ENCODE assay signal across 11 cellular contexts in the genomic region with DNA sequence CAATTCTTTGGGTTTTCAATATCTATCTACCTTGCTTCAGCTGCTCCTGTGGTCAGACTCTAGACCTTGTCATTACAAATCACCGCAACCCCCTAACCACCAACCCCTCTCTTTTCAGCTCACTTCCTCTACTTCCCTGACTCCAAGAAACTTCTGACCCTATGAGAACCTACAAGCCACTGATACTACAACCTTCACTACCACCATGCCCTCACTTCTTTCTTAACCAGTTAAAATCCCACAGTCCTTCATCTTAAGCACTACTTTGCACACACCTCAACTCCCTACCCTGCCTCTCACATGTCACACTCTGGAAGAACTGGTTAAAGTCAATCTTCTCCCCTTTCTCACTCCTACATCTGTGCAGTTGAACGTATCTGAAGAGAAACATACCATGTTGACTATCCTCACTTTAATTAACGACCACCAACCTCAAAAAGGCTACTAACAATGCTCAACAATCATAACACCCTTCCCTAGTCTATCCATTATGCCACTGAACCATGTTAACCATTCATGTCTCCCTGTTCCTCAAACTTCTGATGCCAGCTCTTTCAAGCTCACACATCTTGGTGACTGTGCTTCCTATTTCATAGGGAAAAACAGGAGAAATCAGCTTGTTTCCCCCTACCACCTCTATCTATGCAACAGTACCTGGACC. TPM values are rescaled to one million over a fixed set of nuclear protein-coding genes. Genes with fewer than 3 reads are reported as not detected.
DNase-seq lines count a peak whose midpoint lies in the region; ATAC-seq and TF ChIP-seq lines count a peak whose summit lies in the region.
"Had no signal": no experiment of that assay in that cellular context is flagged by ENCODE, and none has a peak within 500 bp of the region (broad histone marks: within the 10 kb centered on the region; RNA-seq: fewer than 3 reads in every experiment).

No MANE protein-coding gene starts in this region.

- H3K9me3 ChIP-seq in breast epithelium (no peaks in the 10 kb centered on the region), mammary epithelial cell (replicated peaks; ENCODE audit: insufficient read depth, low read length) (no peaks in the 10 kb centered on the region)
- H3K9me3 ChIP-seq: vagina had no signal

- no peak overlapping the region for H3K27ac Mint-ChIP-seq in stimulated activated memory B cell treated with anti-CD40 and anti-IgM and Interleukin-4, amounts not matched to agents 10 μg/mL and 1 μg/mL and 100 μg/mL, for 72 hours
- H3K27ac Mint-ChIP-seq in progenitor cell of endocrine pancreas: no peak overlapping the region
- H3K27ac Mint-ChIP-seq: activated naive CD4-positive, alpha-beta T cell treated with anti-CD3 and anti-CD28 coated beads, Interleukin-2, amount 50 U/mL, for 72 hours had no signal

- BruUV-seq in mammary epithelial cell (replicated peaks; lab: Mats Ljungman, UMichigan): no TSS peak

- dilution Hi-C loops in mammary epithelial cell (cut with HindIII; ENCODE audit: low sequenced_read_pairs): no loop called here

- peak overlapping the region; percentile 12 to 34 for H3K27ac ChIP-seq in breast epithelium
- H3K27ac ChIP-seq in mammary epithelial cell (ENCODE audit: insufficient read depth, low read depth, low read length): no peak overlapping the region
- H3K27ac ChIP-seq: vagina had no signal

- H3K9ac ChIP-seq in mammary epithelial cell (ENCODE audit: insufficient read depth, low read length): no peak overlapping the region

- H3K36me3 Mint-ChIP-seq in stimulated activated memory B cell treated with anti-CD40 and anti-IgM and Interleukin-4, amounts not matched to agents 10 μg/mL and 1 μg/mL and 100 μg/mL, for 72 hours: no peaks in the 10 kb centered on the region
- no peaks in the 10 kb centered on the region for H3K36me3 Mint-ChIP-seq in progenitor cell of endocrine pancreas (ENCODE audit: insufficient read depth)
- H3K36me3 Mint-ChIP-seq: activated naive CD4-positive, alpha-beta T cell treated with anti-CD3 and anti-CD28 coated beads, Interleukin-2, amount 50 U/mL, for 72 hours had no signal

- peak; percentile 83 for ATAC-seq in HG02642 (IDR thresholded peaks at IDR 0.05; ENCODE audit: poor library complexity, unreplicated experiment)
- peak; percentile 77 for ATAC-seq in HG03469 (IDR thresholded peaks at IDR 0.05; ENCODE audit: unreplicated experiment)
- ATAC-seq in stimulated activated memory B cell treated with anti-CD40 and anti-IgM and Interleukin-4, amounts not matched to agents 10 μg/mL and 1 μg/mL and 100 μg/mL, for 72 hours: peak; percentile 86
- ATAC-seq: activated naive CD4-positive, alpha-beta T cell treated with anti-CD3 and anti-CD28 coated beads, Interleukin-2, amount 50 U/mL, for 72 hours had no signal

- H3K4me1 Mint-ChIP-seq in stimulated activated memory B cell treated with anti-CD40 and anti-IgM and Interleukin-4, amounts not matched to agents 10 μg/mL and 1 μg/mL and 100 μg/mL, for 72 hours: peaks cover 20% of the 10 kb centered on the region
- H3K4me1 Mint-ChIP-seq in progenitor cell of endocrine pancreas (ENCODE audit: low read depth): no peaks in the 10 kb centered on the region

- no peak overlapping the region for H3K4me3 ChIP-seq in breast epithelium
- H3K4me3 ChIP-seq in mammary epithelial cell (replicated peaks in 1 of 3; ENCODE audit: insufficient read depth in 1 of 3, low read depth in 2 of 3, low read length in 3 of 3): no peak overlapping the region
- H3K4me3 ChIP-seq: vagina had no signal

- no peak for DNase-seq in breast epithelium (ENCODE audit: low spot score in 2 of 2)
- no peak for DNase-seq in mammary epithelial cell
- DNase-seq in progenitor cell of endocrine pancreas (ENCODE audit: low spot score, unreplicated experiment): no peak
- DNase-seq in GDM1 (lab: John Stamatoyannopoulos, UW): no peak
- no peak for DNase-seq in islet precursor cell
- DNase-seq: WERI-Rb-1 had no signal

- no peaks in the 10 kb centered on the region for H3K27me3 ChIP-seq in breast epithelium
- H3K27me3 ChIP-seq in mammary epithelial cell (ENCODE audit: insufficient read depth, low read length): no peaks in the 10 kb centered on the region
- H3K27me3 ChIP-seq: vagina had no signal

- no peaks in the 10 kb centered on the region for H4K20me1 ChIP-seq in mammary epithelial cell (ENCODE audit: insufficient read depth, low read length)

- CTCF ChIA-PET in mammary epithelial cell (lab: Charles Lee; ENCODE audit: low non-redundant PET): no interaction called here

- H2AFZ ChIP-seq in mammary epithelial cell (ENCODE audit: low read depth, low read length): no peak overlapping the region

- no peaks in the 10 kb centered on the region for H3K27me3 Mint-ChIP-seq in stimulated activated memory B cell treated with anti-CD40 and anti-IgM and Interleukin-4, amounts not matched to agents 10 μg/mL and 1 μg/mL and 100 μg/mL, for 72 hours
- no peaks in the 10 kb centered on the region for H3K27me3 Mint-ChIP-seq in progenitor cell of endocrine pancreas

- no peak overlapping the region for H3K4me2 ChIP-seq in mammary epithelial cell (ENCODE audit: insufficient read depth, low read depth, low read length)

- no peaks in the 10 kb centered on the region for H3K4me1 ChIP-seq in breast epithelium
- peaks cover 26% of the 10 kb centered on the region for H3K4me1 ChIP-seq in mammary epithelial cell (ENCODE audit: insufficient read depth, low read length)

- TF ChIP-seq CTCF in breast epithelium (IDR thresholded peaks at IDR 0.05): no peak
- TF ChIP-seq CTCF in mammary epithelial cell (conservative IDR thresholded peaks at IDR 0.05 in 1 of 2, IDR thresholded peaks at IDR 0.05 in 1 of 2; ENCODE audit: extremely low read depth in 1 of 2, insufficient read depth in 1 of 2, low read depth in 1 of 2, low read length in 2 of 2): no peak
- no peak for TF ChIP-seq CTCF in progenitor cell of endocrine pancreas (IDR thresholded peaks at IDR 0.05; ENCODE audit: unreplicated experiment)

- no peak for TF ChIP-seq POLR2A in breast epithelium (IDR thresholded peaks at IDR 0.05)

- WGBS in mammary epithelial cell (ENCODE audit: low coverage, missing lambda C conversion rate): 96% methylated on average over 3 of the region's 3 CpGs

- no peak overlapping the region for H3K4me3 Mint-ChIP-seq in stimulated activated memory B cell treated with anti-CD40 and anti-IgM and Interleukin-4, amounts not matched to agents 10 μg/mL and 1 μg/mL and 100 μg/mL, for 72 hours
- H3K4me3 Mint-ChIP-seq in progenitor cell of endocrine pancreas (ENCODE audit: low read depth): no peak overlapping the region

- intact Hi-C loops in breast epithelium (cut with DNase I; ENCODE audit: low total_unique reads): no loop called here
- intact Hi-C loops in mammary epithelial cell (cut with micrococcal nuclease): no loop called here

- no peaks in the 10 kb centered on the region for H3K9me3 Mint-ChIP-seq in stimulated activated memory B cell treated with anti-CD40 and anti-IgM and Interleukin-4, amounts not matched to agents 10 μg/mL and 1 μg/mL and 100 μg/mL, for 72 hours
- H3K9me3 Mint-ChIP-seq in progenitor cell of endocrine pancreas (ENCODE audit: low read depth): no peaks in the 10 kb centered on the region
- H3K9me3 Mint-ChIP-seq: activated naive CD4-positive, alpha-beta T cell treated with anti-CD3 and anti-CD28 coated beads, Interleukin-2, amount 50 U/mL, for 72 hours had no signal

- in situ Hi-C loops in mammary epithelial cell (cut with MboI; ENCODE audit: low sequenced_read_pairs in 2 of 2): no loop called here

- H3K36me3 ChIP-seq in breast epithelium: no peaks in the 10 kb centered on the region
- H3K36me3 ChIP-seq in mammary epithelial cell (ENCODE audit: insufficient read depth, low read length): no peaks in the 10 kb centered on the region
- H3K36me3 ChIP-seq: WERI-Rb-1 had no signal

- H3K79me2 ChIP-seq in mammary epithelial cell (ENCODE audit: insufficient read depth, low read length): peaks cover 71% of the 10 kb centered on the region

RNA-seq across cellular contexts. Expression of a gene that starts 12.6 kb away (rescaled TPM):
- total RNA-seq in breast epithelium (10 to 100 TPM; 18.1 to 39.1 (median 34.4) TPM), mammary epithelial cell (10 to 100 TPM; 19.2 to 25.3 TPM), progenitor cell of endocrine pancreas (20.5 and 28.1 TPM in 2 replicates)
- 6.3 TPM for polyA plus RNA-seq in mammary epithelial cell
- polyA minus RNA-seq in mammary epithelial cell: 8.7 TPM
